ENCODE assay signal across 9 cellular contexts in the genomic region with DNA sequence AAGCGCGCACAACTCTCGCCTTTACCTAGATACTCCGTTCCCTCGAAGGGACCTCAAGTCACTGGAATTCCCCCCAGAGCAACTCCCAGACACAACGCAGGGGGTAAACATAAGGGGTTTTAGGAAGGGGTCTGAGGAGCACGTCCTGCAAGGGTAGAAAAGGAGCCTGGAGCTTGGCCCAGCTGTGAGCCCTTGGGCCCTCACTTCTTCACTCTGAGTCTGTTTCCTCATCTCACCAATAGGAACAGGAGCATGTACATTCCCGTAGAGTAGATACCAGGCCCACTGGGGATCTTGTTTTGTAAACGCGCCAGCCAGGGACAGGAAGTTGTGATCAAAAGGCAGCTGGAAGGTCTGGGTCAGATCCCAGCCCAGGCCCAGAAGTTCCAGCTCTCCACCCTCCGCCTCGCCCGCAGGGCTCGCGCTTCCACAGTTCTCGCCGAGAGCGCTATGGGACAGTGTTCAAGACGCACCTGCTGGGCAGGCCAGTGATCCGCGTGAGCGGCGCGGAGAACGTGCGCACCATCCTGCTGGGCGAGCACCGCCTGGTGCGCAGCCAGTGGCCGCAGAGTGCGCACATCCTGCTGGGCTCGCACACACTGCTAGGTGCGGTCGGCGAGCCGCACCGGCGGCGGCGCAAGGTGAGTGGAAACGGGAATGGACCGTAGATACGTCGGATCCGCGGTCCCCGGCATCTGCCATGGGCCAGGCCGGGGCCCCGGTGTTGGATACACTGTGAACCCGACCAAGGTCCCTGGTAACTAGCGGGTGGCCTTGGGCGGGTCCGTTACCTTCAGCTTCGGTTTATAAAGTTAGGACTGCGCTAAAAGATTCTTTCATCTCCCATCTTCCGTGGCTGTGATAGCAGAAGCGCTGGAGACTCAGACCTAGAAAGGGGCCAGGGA. TPM values are rescaled to one million over a fixed set of nuclear protein-coding genes. Genes with fewer than 3 reads are reported as not detected.
A peak's percentile ranks its signal among the peaks of the same experiment; 100 is the strongest.
DNase-seq lines count a peak whose midpoint lies in the region; TF ChIP-seq lines count a peak whose summit lies in the region.
"Had no signal": no experiment of that assay in that cellular context is flagged by ENCODE, and none has a peak within 500 bp of the region (broad histone marks: within the 10 kb centered on the region; RNA-seq: fewer than 3 reads in every experiment).

No MANE protein-coding gene starts in this region.

- no peak overlapping the region for H3K27ac ChIP-seq in GM23248
- no peak overlapping the region for H3K27ac ChIP-seq in hepatocyte
- H3K27ac ChIP-seq in Karpas-422 (ENCODE audit: low read length): no peak overlapping the region
- no peak overlapping the region for H3K27ac ChIP-seq in RWPE1

- H3K4me3 ChIP-seq in GM23248: peak overlapping the region; percentile 62
- H3K4me3 ChIP-seq in hepatocyte: no peak overlapping the region
- peak overlapping the region; percentile 31 for H3K4me3 ChIP-seq in skeletal muscle cell (ENCODE audit: low read depth, low read length)
- H3K4me3 ChIP-seq in Karpas-422 (ENCODE audit: low read length): no peak overlapping the region

- in situ Hi-C loops in GM23248 (cut with MboI): no loop called here

- POLR2A ChIA-PET in RWPE1 (lab: Yijun Ruan, JAX; ENCODE audit: low non-redundant PET): no interaction called here

- H3K27me3 Mint-ChIP-seq in activated naive CD8-positive, alpha-beta T cell treated with anti-CD3 and anti-CD28 coated beads for 36 hours: peaks cover 57% of the 10 kb centered on the region

- CTCF ChIA-PET in RWPE1 (lab: Yijun Ruan, JAX): interaction anchor here (0.5 to 1.6 kb wide), 8 partner anchors 10 to 619 kb away, joined by 3 to 6 read pairs (median 4); no protein-coding TSS in a partner anchor

- no peaks in the 10 kb centered on the region for H4K20me1 ChIP-seq in GM23248 (ENCODE audit: insufficient read depth)
- H4K20me1 ChIP-seq in hepatocyte (ENCODE audit: insufficient read depth, poor library complexity, severe bottlenecking): no peaks in the 10 kb centered on the region
- H4K20me1 ChIP-seq in Karpas-422 (ENCODE audit: insufficient read depth, low read depth, low read length): no peaks in the 10 kb centered on the region

- no peaks in the 10 kb centered on the region for H3K4me1 ChIP-seq in GM23248 (ENCODE audit: insufficient read depth)
- H3K4me1 ChIP-seq in hepatocyte (ENCODE audit: insufficient read depth): no peaks in the 10 kb centered on the region
- H3K4me1 ChIP-seq in Karpas-422 (ENCODE audit: low read length): no peaks in the 10 kb centered on the region

- no peaks in the 10 kb centered on the region for H3K79me2 ChIP-seq in GM23248 (ENCODE audit: insufficient read depth)
- H3K79me2 ChIP-seq in hepatocyte: no peaks in the 10 kb centered on the region
- H3K79me2 ChIP-seq in Karpas-422 (ENCODE audit: low read length): no peaks in the 10 kb centered on the region

- peak overlapping the region; percentile 73 for H3K4me3 Mint-ChIP-seq in activated naive CD8-positive, alpha-beta T cell treated with anti-CD3 and anti-CD28 coated beads for 36 hours

- H3K36me3 ChIP-seq in GM23248 (ENCODE audit: low read depth) (no peaks in the 10 kb centered on the region), hepatocyte (replicated peaks; ENCODE audit: insufficient read depth, low read depth) (no peaks in the 10 kb centered on the region), Karpas-422 (ENCODE audit: insufficient read depth, low read length) (no peaks in the 10 kb centered on the region)

- H3K9ac ChIP-seq in GM23248 (no peak overlapping the region), Karpas-422 (ENCODE audit: low read length) (no peak overlapping the region)

- no peak overlapping the region for H3K27ac Mint-ChIP-seq in activated naive CD8-positive, alpha-beta T cell treated with anti-CD3 and anti-CD28 coated beads for 36 hours

- no peaks in the 10 kb centered on the region for H3K9me3 ChIP-seq in GM23248 (ENCODE audit: low read depth)
- no peaks in the 10 kb centered on the region for H3K9me3 ChIP-seq in hepatocyte (ENCODE audit: low read depth)
- H3K9me3 ChIP-seq in Karpas-422 (ENCODE audit: low read length): no peaks in the 10 kb centered on the region

- peak; percentile 36 for DNase-seq in GM23248
- DNase-seq in activated naive CD8-positive, alpha-beta T cell treated with anti-CD3 and anti-CD28 coated beads for 36 hours: no peak
- no peak for DNase-seq in hepatocyte (ENCODE audit: low spot score)
- no peak for DNase-seq in skeletal muscle cell (ENCODE audit: low read depth)
- no peak for DNase-seq in NCI-H2196 treated with DMSO at 0.1 percent for 48 hours (lab: John Stamatoyannopoulos, UW; ENCODE audit: unreplicated experiment)
- DNase-seq in Karpas-422: no peak
- DNase-seq in NAMALWA (ENCODE audit: low spot score): no peak
- no peak for DNase-seq in RWPE1 (ENCODE audit: low spot score)
- DNase-seq: NCI-H1436 treated with DMSO at 0.1 percent for 48 hours had no signal

- H3K4me2 ChIP-seq in GM23248 (ENCODE audit: unreplicated experiment) (peak overlapping the region; percentile 65), hepatocyte (peak overlapping the region; percentile 70), Karpas-422 (ENCODE audit: low read depth, low read length, poor library complexity, severe bottlenecking) (no peak overlapping the region)

- H3F3A ChIP-seq in GM23248 (ENCODE audit: insufficient read depth): no peaks in the 10 kb centered on the region

- no peaks in the 10 kb centered on the region for H3K9me3 Mint-ChIP-seq in activated naive CD8-positive, alpha-beta T cell treated with anti-CD3 and anti-CD28 coated beads for 36 hours

- H3K27me3 ChIP-seq in GM23248 (replicated peaks; ENCODE audit: insufficient read depth): peaks cover 70% of the 10 kb centered on the region
- peaks cover 89% of the 10 kb centered on the region for H3K27me3 ChIP-seq in hepatocyte
- no peaks in the 10 kb centered on the region for H3K27me3 ChIP-seq in Karpas-422 (ENCODE audit: low read length)

- no peak for TF ChIP-seq CTCF in hepatocyte (IDR thresholded peaks at IDR 0.05; ENCODE audit: poor library complexity)
- TF ChIP-seq CTCF in RWPE1 (conservative IDR thresholded peaks at IDR 0.05; ENCODE audit: low read depth): no peak

- H3K4me1 Mint-ChIP-seq in activated naive CD8-positive, alpha-beta T cell treated with anti-CD3 and anti-CD28 coated beads for 36 hours: peaks cover 13% of the 10 kb centered on the region

- 4% methylated on average over 54 to 55 of the region's 57 CpGs for WGBS in GM23248 (ENCODE audit: low coverage in 1 of 2, low lambda C conversion rate in 2 of 2, missing lambda C conversion rate in 2 of 2), 2 experiments
- 88% methylated on average over 56 of the region's 57 CpGs for WGBS in hepatocyte (ENCODE audit: low lambda C conversion rate, missing lambda C conversion rate)

- H3K36me3 Mint-ChIP-seq in activated naive CD8-positive, alpha-beta T cell treated with anti-CD3 and anti-CD28 coated beads for 36 hours: peaks cover 13% of the 10 kb centered on the region

- H2AFZ ChIP-seq in GM23248 (peak overlapping the region; percentile 51), hepatocyte (no peak overlapping the region), Karpas-422 (ENCODE audit: low read length) (no peak overlapping the region)

- H3K9me2 ChIP-seq in GM23248 (ENCODE audit: insufficient read depth) (no peaks in the 10 kb centered on the region), hepatocyte (replicated peaks; ENCODE audit: insufficient read depth) (no peaks in the 10 kb centered on the region), Karpas-422 (replicated peaks; ENCODE audit: insufficient read depth, low read length) (no peaks in the 10 kb centered on the region)

RNA-seq across cellular contexts. Expression of a gene that starts 1.2 kb away (rescaled TPM):
- total RNA-seq in GM23248 (2014; rRNA removed; shearing (Covaris generic)): not detected in 2 replicates
- not detected in 2 replicates for polyA plus RNA-seq in GM23248 (2016; fragmentation: Nextera tagmentation; extraction: Ambion mirVana)
- not detected for total RNA-seq in activated naive CD8-positive, alpha-beta T cell treated with anti-CD3 and anti-CD28 coated beads for 36 hours
- total RNA-seq in hepatocyte: not detected in 2 replicates
- polyA plus RNA-seq in hepatocyte: 0.06 and 0.18 TPM in 2 replicates
- 0.14 and 0.30 TPM in 2 replicates for total RNA-seq in Karpas-422 (2014; rRNA removed; shearing (Covaris generic); ENCODE audit: low replicate concordance)

RNA-seq across cellular contexts. Expression of a gene that starts 11.8 kb away (rescaled TPM):
- total RNA-seq in GM23248 (2014; rRNA removed; shearing (Covaris generic)): not detected in 2 replicates
- polyA plus RNA-seq in GM23248 (2016; fragmentation: Nextera tagmentation; extraction: Ambion mirVana) (not detected in 2 replicates), hepatocyte (0.69 TPM in 1 of 2 replicates, not detected in the other)
- total RNA-seq in activated naive CD8-positive, alpha-beta T cell treated with anti-CD3 and anti-CD28 coated beads for 36 hours: not detected
- 0.40 and 0.80 TPM in 2 replicates for total RNA-seq in hepatocyte
- 0.29 TPM in 1 of 2 replicates, not detected in the other for total RNA-seq in Karpas-422 (2014; rRNA removed; shearing (Covaris generic); ENCODE audit: low replicate concordance)

Comparison
In these comparisons a context has a peak if more than half of its experiments do, and no peak if none do; other contexts are left out.
1. H3K4me3 ChIP-seq: peak in GM23248 (single experiment) and skeletal muscle cell (single experiment); none in hepatocyte (single experiment) and Karpas-422 (single experiment).